In the genomic region with DNA sequence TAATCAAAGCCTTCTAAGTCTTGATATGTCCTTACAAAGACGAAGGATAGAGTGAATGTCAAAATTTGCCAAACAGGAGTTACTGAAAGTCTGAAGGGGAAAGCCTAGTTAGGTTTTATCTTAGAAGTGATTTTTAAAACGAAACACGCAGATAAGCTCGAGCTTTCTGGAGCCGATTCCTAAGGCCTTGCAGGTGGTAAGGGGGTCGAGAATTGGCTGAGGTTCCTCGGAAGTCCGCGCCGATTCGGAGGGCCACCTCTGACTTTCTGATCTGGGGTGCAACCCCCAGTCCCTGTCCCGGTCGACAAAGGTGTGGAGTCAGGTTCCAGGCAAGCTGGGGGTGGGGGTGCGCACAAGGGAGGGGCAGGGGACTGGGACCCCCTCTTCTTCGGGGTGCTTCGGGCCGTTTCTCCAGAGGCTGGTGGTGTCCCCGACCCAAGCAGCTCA, we compare ENCODE assay signal across 9 cellular contexts. TPM values are rescaled to one million over a fixed set of nuclear protein-coding genes. Genes with fewer than 3 reads are reported as not detected.
DNase-seq lines count a peak whose midpoint lies in the region; ATAC-seq, FAIRE-seq and TF ChIP-seq lines count a peak whose summit lies in the region.
"Had no signal": no experiment of that assay in that cellular context is flagged by ENCODE, and none has a peak within 500 bp of the region (broad histone marks: within the 10 kb centered on the region; RNA-seq: fewer than 3 reads in every experiment).

No MANE protein-coding gene starts in this region.

- H3K36me3 ChIP-seq in kidney (ENCODE audit: control insufficient read depth in 1 of 2, insufficient read depth in 2 of 2, low read length in 2 of 2), result no peaks in the 10 kb centered on the region

- peak; percentile 3 for ATAC-seq in activated naive CD8-positive, alpha-beta T cell treated with anti-CD3 and anti-CD28 coated beads, Interleukin-2, amount 50 U/mL, for 24 hours
- ATAC-seq in stimulated activated naive CD8-positive, alpha-beta T cell treated with anti-CD3 and anti-CD28 coated beads, Interleukin-15, amount 100 ng/mL, for 72 hours, result no peak

- H3K4me3 Mint-ChIP-seq in activated naive CD4-positive, alpha-beta T cell treated with anti-CD3 and anti-CD28 coated beads for 36 hours, result peak overlapping the region; percentile 83
- H3K4me3 Mint-ChIP-seq in activated naive CD8-positive, alpha-beta T cell treated with anti-CD3 and anti-CD28 coated beads, Interleukin-2, amount 50 U/mL, for 24 hours, result peak overlapping the region; percentile 87
- peak overlapping the region; percentile 85 to 87 for H3K4me3 Mint-ChIP-seq in stimulated activated naive CD8-positive, alpha-beta T cell treated with anti-CD3 and anti-CD28 coated beads, Interleukin-15, amount 100 ng/mL, for 72 hours

- H3K9ac ChIP-seq in kidney (ENCODE audit: low read length in 2 of 2), result peak overlapping the region; percentile 79 to 85

- H3K9me3 ChIP-seq in kidney (ENCODE audit: control insufficient read depth in 1 of 2, low read length in 2 of 2), result no peaks in the 10 kb centered on the region

- H3K4me3 ChIP-seq in kidney (ENCODE audit: low read length in 2 of 2), result peak overlapping the region; percentile 77 to 84

- H3K36me3 Mint-ChIP-seq in activated naive CD4-positive, alpha-beta T cell treated with anti-CD3 and anti-CD28 coated beads for 36 hours (ENCODE audit: low read depth), result peaks cover 14% of the 10 kb centered on the region
- peaks cover 21% of the 10 kb centered on the region for H3K36me3 Mint-ChIP-seq in activated naive CD8-positive, alpha-beta T cell treated with anti-CD3 and anti-CD28 coated beads, Interleukin-2, amount 50 U/mL, for 24 hours (ENCODE audit: low read depth)

- intact Hi-C loops in activated naive CD4-positive, alpha-beta T cell treated with anti-CD3 and anti-CD28 coated beads for 36 hours (cut with micrococcal nuclease), result loop anchor here (1.0 to 10.0 kb wide), 18 partner anchors 29 to 547 kb away; partner anchors contain the start of genes EZH2, PDIA4, ZNF425 and ZNF786
- intact Hi-C loops in kidney (cut with DNase I), result no loop called here

- H3K4me1 ChIP-seq in kidney (ENCODE audit: control insufficient read depth in 1 of 2, insufficient read depth in 1 of 2, low read depth in 1 of 2, low read length in 2 of 2), result peaks cover 12 to 16% of the 10 kb centered on the region in 2 donors

- peak overlapping the region; percentile 90 to 94 for H3K27ac ChIP-seq in kidney (ENCODE audit: low read depth in 2 of 2, low read length in 2 of 2)

- no peak for DNase-seq in activated naive CD4-positive, alpha-beta T cell treated with anti-CD3 and anti-CD28 coated beads for 36 hours
- DNase-seq in activated naive CD4-positive, alpha-beta T cell treated with anti-CD3 and anti-CD28 coated beads, Interleukin-2, amount 50 U/mL, for 16 hours, result no peak
- DNase-seq in HT-29 (ENCODE audit: low spot score), result peak; percentile 53
- no peak for DNase-seq in activated naive CD8-positive, alpha-beta T cell treated with anti-CD3 and anti-CD28 coated beads, Interleukin-2, amount 50 U/mL, for 24 hours
- DNase-seq in kidney, result no peak
- no peak for DNase-seq in stimulated activated naive CD8-positive, alpha-beta T cell treated with anti-CD3 and anti-CD28 coated beads, Interleukin-15, amount 100 ng/mL, for 72 hours
- no peak for DNase-seq in hippocampal formation (lab: John Stamatoyannopoulos, UW)
- no peak for DNase-seq in HuH-7 (ENCODE audit: low spot score)

- H3K9me3 Mint-ChIP-seq in activated naive CD4-positive, alpha-beta T cell treated with anti-CD3 and anti-CD28 coated beads for 36 hours, result no peaks in the 10 kb centered on the region
- H3K9me3 Mint-ChIP-seq in activated naive CD8-positive, alpha-beta T cell treated with anti-CD3 and anti-CD28 coated beads, Interleukin-2, amount 50 U/mL, for 24 hours, result no peaks in the 10 kb centered on the region
- H3K9me3 Mint-ChIP-seq in stimulated activated naive CD8-positive, alpha-beta T cell treated with anti-CD3 and anti-CD28 coated beads, Interleukin-15, amount 100 ng/mL, for 72 hours, result no peaks in the 10 kb centered on the region

- CTCF ChIA-PET in activated naive CD4-positive, alpha-beta T cell treated with anti-CD3 and anti-CD28 coated beads for 36 hours (lab: Charles Lee), result interaction anchor here (1.3 to 1.8 kb wide), 4 partner anchors 49 to 265 kb away, joined by 4 to 5 read pairs (median 4); no protein-coding TSS in a partner anchor

- no peak for FAIRE-seq in kidney (lab: Jason Lieb, UNC)
- FAIRE-seq: endometrium had no signal

- TF ChIP-seq CTCF in kidney (IDR thresholded peaks at IDR 0.05; ENCODE audit: borderline replicate concordance, extremely low read depth, insufficient read depth), result no peak

- H3K4me1 Mint-ChIP-seq in activated naive CD4-positive, alpha-beta T cell treated with anti-CD3 and anti-CD28 coated beads for 36 hours (ENCODE audit: low read depth), result peaks cover 49% of the 10 kb centered on the region
- peaks cover 58% of the 10 kb centered on the region for H3K4me1 Mint-ChIP-seq in activated naive CD8-positive, alpha-beta T cell treated with anti-CD3 and anti-CD28 coated beads, Interleukin-2, amount 50 U/mL, for 24 hours
- peaks cover 52% of the 10 kb centered on the region for H3K4me1 Mint-ChIP-seq in stimulated activated naive CD8-positive, alpha-beta T cell treated with anti-CD3 and anti-CD28 coated beads, Interleukin-15, amount 100 ng/mL, for 72 hours

- no peaks in the 10 kb centered on the region for H3K27me3 Mint-ChIP-seq in activated naive CD4-positive, alpha-beta T cell treated with anti-CD3 and anti-CD28 coated beads for 36 hours (ENCODE audit: low read depth)
- H3K27me3 Mint-ChIP-seq in activated naive CD8-positive, alpha-beta T cell treated with anti-CD3 and anti-CD28 coated beads, Interleukin-2, amount 50 U/mL, for 24 hours, result no peaks in the 10 kb centered on the region
- H3K27me3 Mint-ChIP-seq in stimulated activated naive CD8-positive, alpha-beta T cell treated with anti-CD3 and anti-CD28 coated beads, Interleukin-15, amount 100 ng/mL, for 72 hours, result no peaks in the 10 kb centered on the region

- peak overlapping the region; percentile 97 for H3K27ac Mint-ChIP-seq in activated naive CD4-positive, alpha-beta T cell treated with anti-CD3 and anti-CD28 coated beads for 36 hours
- H3K27ac Mint-ChIP-seq in activated naive CD8-positive, alpha-beta T cell treated with anti-CD3 and anti-CD28 coated beads, Interleukin-2, amount 50 U/mL, for 24 hours, result peak overlapping the region; percentile 99
- peak overlapping the region; percentile 97 to 98 for H3K27ac Mint-ChIP-seq in stimulated activated naive CD8-positive, alpha-beta T cell treated with anti-CD3 and anti-CD28 coated beads, Interleukin-15, amount 100 ng/mL, for 72 hours

RNA-seq across cellular contexts. Expression of gene CUL1, which starts 0.7 kb away (rescaled TPM):
- total RNA-seq in activated naive CD4-positive, alpha-beta T cell treated with anti-CD3 and anti-CD28 coated beads for 36 hours, result 10 to 100 TPM; 59.6 to 62.2 TPM
- 44.2 and 46.7 TPM in 2 replicates for total RNA-seq in HT-29 (2014; rRNA removed; shearing (Covaris generic))
- 37.6 TPM for total RNA-seq in kidney
- 23.4 TPM for polyA plus RNA-seq in kidney (ENCODE audit: insufficient read depth, low read depth, low replicate concordance)
